Comparison of ENCODE assay signal across 21 cellular contexts in the genomic region with DNA sequence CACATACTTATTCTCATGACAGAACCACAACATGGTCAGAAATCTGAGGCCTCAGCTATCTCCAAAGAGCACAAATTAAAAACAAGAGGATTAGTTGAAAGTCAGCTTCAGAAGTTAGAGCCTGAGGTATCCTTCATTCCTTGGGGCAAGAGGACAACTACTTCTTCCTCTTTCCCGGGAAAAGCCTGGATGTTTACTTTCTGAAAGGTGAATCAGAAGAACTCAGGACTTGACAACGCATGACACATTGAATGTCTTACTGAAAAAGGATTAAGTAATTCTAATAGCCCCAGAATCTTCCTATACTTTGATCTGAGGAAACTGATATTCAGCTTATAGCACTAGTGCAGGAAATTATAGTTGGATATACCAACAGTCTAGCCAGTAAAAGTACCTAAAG.
A peak's percentile ranks its signal among the peaks of the same experiment; 100 is the strongest.
DNase-seq lines count a peak whose midpoint lies in the region; ATAC-seq and TF ChIP-seq lines count a peak whose summit lies in the region.
"Had no signal": no experiment of that assay in that cellular context is flagged by ENCODE, and none has a peak within 500 bp of the region (broad histone marks: within the 10 kb centered on the region; RNA-seq: fewer than 3 reads in every experiment).

No MANE protein-coding gene starts in this region.

- no peaks in the 10 kb centered on the region for H3K9me2 ChIP-seq in hepatocyte (replicated peaks; ENCODE audit: insufficient read depth)

- no peak overlapping the region for H3K4me3 Mint-ChIP-seq in activated naive CD4-positive, alpha-beta T cell treated with anti-CD3 and anti-CD28 coated beads for 36 hours
- H3K4me3 Mint-ChIP-seq: B cell, GM23338 had no signal

- H3K4me1 ChIP-seq in HAP-1 (peaks cover 57% of the 10 kb centered on the region), RWPE2 (ENCODE audit: insufficient read depth, poor library complexity, severe bottlenecking) (peaks cover 6% of the 10 kb centered on the region), hepatocyte (ENCODE audit: insufficient read depth) (peaks cover 16% of the 10 kb centered on the region), smooth muscle cell (ENCODE audit: low read depth) (peaks cover 15% of the 10 kb centered on the region)
- H3K4me1 ChIP-seq: A549 had no signal

- H2AFZ ChIP-seq in hepatocyte (peak overlapping the region; percentile 8), smooth muscle cell (ENCODE audit: low read depth) (peak overlapping the region; percentile 32)
- H2AFZ ChIP-seq: GM23338 had no signal

- no peaks in the 10 kb centered on the region for H3K36me3 Mint-ChIP-seq in activated naive CD4-positive, alpha-beta T cell treated with anti-CD3 and anti-CD28 coated beads for 36 hours (ENCODE audit: low read depth)

- ATAC-seq in RWPE2 (ENCODE audit: low read depth) = peak; percentile 46; the same call in 2 of the 3 replicates
- ATAC-seq: A549, GM23338, HCT116, SK-N-SH treated with all-trans-retinoic acid at 6 μM for 48 hours had no signal

- H3K4me1 Mint-ChIP-seq in activated naive CD4-positive, alpha-beta T cell treated with anti-CD3 and anti-CD28 coated beads for 36 hours (ENCODE audit: low read depth) = no peaks in the 10 kb centered on the region
- H3K4me1 Mint-ChIP-seq: B cell had no signal

- H3K79me2 ChIP-seq in hepatocyte (no peaks in the 10 kb centered on the region), smooth muscle cell (ENCODE audit: low read depth) (no peaks in the 10 kb centered on the region)

- CTCF ChIA-PET in activated naive CD4-positive, alpha-beta T cell treated with anti-CD3 and anti-CD28 coated beads for 36 hours (lab: Charles Lee) = no interaction called here

- no peak for DNase-seq in HAP-1 (ENCODE audit: low spot score in 2 of 2)
- DNase-seq in RWPE2 (ENCODE audit: low spot score) = no peak
- DNase-seq in hepatocyte (ENCODE audit: low spot score) = peak; percentile 15
- no peak for DNase-seq in smooth muscle cell (lab: John Stamatoyannopoulos, UW; ENCODE audit: unreplicated experiment)
- no peak for DNase-seq in activated naive CD4-positive, alpha-beta T cell treated with anti-CD3 and anti-CD28 coated beads for 36 hours
- DNase-seq in DMS79 treated with DMSO at 0.1 percent for 48 hours (lab: John Stamatoyannopoulos, UW) = no peak
- DNase-seq in activated CD8-positive, alpha-beta memory T cell treated with anti-CD3 and anti-CD28 coated beads, Interleukin-2, amount 50 U/mL, for 48 hours = no peak
- DNase-seq: DMS 273 treated with DMSO at 0.1 percent for 48 hours, DND-41, IMR-90, NCI-H1694 treated with DMSO at 0.1 percent for 48 hours, NCI-H446 treated with DMSO at 0.1 percent for 48 hours, NCI-H69, SIG-M5 had no signal

- H3K9ac ChIP-seq in smooth muscle cell (ENCODE audit: low read depth) = no peak overlapping the region
- H3K9ac ChIP-seq: KMS-11 had no signal

- H3K9me3 Mint-ChIP-seq in activated naive CD4-positive, alpha-beta T cell treated with anti-CD3 and anti-CD28 coated beads for 36 hours = no peaks in the 10 kb centered on the region

- H3K27ac Mint-ChIP-seq in activated naive CD4-positive, alpha-beta T cell treated with anti-CD3 and anti-CD28 coated beads for 36 hours = no peak overlapping the region
- H3K27ac Mint-ChIP-seq: B cell, GM23338 had no signal

- intact Hi-C loops in activated naive CD4-positive, alpha-beta T cell treated with anti-CD3 and anti-CD28 coated beads for 36 hours (cut with micrococcal nuclease) = no loop called here

- H3K4me2 ChIP-seq in hepatocyte = no peak overlapping the region
- H3K4me2 ChIP-seq in smooth muscle cell = no peak overlapping the region
- H3K4me2 ChIP-seq: A549, GM23338, KMS-11 had no signal

- H3K4me3 ChIP-seq in HAP-1 (peak overlapping the region; percentile 12; the same call in 1 of the 2 replicates), RWPE2 (ENCODE audit: severe bottlenecking) (no peak overlapping the region), hepatocyte (no peak overlapping the region), smooth muscle cell (no peak overlapping the region)
- H3K4me3 ChIP-seq: A549, GM23338 had no signal

- in situ Hi-C loops in HAP-1 (cut with MboI; ENCODE audit: low sequenced_read_pairs) = no loop called here

- 25% methylated on average over 2 of the region's 2 CpGs for WGBS in hepatocyte (ENCODE audit: low lambda C conversion rate, missing lambda C conversion rate)
- WGBS in smooth muscle cell (ENCODE audit: low lambda C conversion rate) = 40% methylated on average over 2 of the region's 2 CpGs

- H3K9me3 ChIP-seq in HAP-1 = peaks cover 5% of the 10 kb centered on the region; the same call in 1 of the 2 replicates
- H3K9me3 ChIP-seq in RWPE2 (ENCODE audit: severe bottlenecking) = no peaks in the 10 kb centered on the region
- no peaks in the 10 kb centered on the region for H3K9me3 ChIP-seq in hepatocyte (ENCODE audit: low read depth)
- no peaks in the 10 kb centered on the region for H3K9me3 ChIP-seq in smooth muscle cell (replicated peaks; ENCODE audit: low read depth)
- H3K9me3 ChIP-seq: A549 had no signal

- H4K20me1 ChIP-seq in hepatocyte (ENCODE audit: insufficient read depth, poor library complexity, severe bottlenecking) (no peaks in the 10 kb centered on the region), smooth muscle cell (ENCODE audit: low read depth) (no peaks in the 10 kb centered on the region)

- H3K27ac ChIP-seq in RWPE2 (ENCODE audit: poor library complexity, severe bottlenecking) (no peak overlapping the region), hepatocyte (peak overlapping the region; percentile 38), smooth muscle cell (ENCODE audit: low read depth) (no peak overlapping the region)
- H3K27ac ChIP-seq: A549, KMS-11, RWPE1 had no signal

- H3F3A ChIP-seq in smooth muscle cell (ENCODE audit: low read depth) = no peaks in the 10 kb centered on the region

- H3K27me3 ChIP-seq in HAP-1 (ENCODE audit: low read depth) (no peaks in the 10 kb centered on the region), RWPE2 (ENCODE audit: insufficient read depth, poor library complexity, severe bottlenecking) (no peaks in the 10 kb centered on the region), hepatocyte (no peaks in the 10 kb centered on the region), smooth muscle cell (ENCODE audit: low read depth) (no peaks in the 10 kb centered on the region)

- TF ChIP-seq CTCF in RWPE2 (IDR thresholded peaks at IDR 0.05; ENCODE audit: poor library complexity, severe bottlenecking) (no peak), hepatocyte (IDR thresholded peaks at IDR 0.05; ENCODE audit: poor library complexity) (no peak), smooth muscle cell (IDR thresholded peaks at IDR 0.05; ENCODE audit: borderline replicate concordance, insufficient read depth, poor library complexity, severe bottlenecking) (no peak)

- H3K36me3 ChIP-seq in HAP-1 (replicated peaks) (peaks cover 5% of the 10 kb centered on the region; the same call in 1 of the 2 replicates), RWPE2 (ENCODE audit: low read depth) (no peaks in the 10 kb centered on the region), hepatocyte (replicated peaks; ENCODE audit: insufficient read depth, low read depth) (no peaks in the 10 kb centered on the region), smooth muscle cell (ENCODE audit: low read depth) (no peaks in the 10 kb centered on the region)

- H3K27me3 Mint-ChIP-seq in activated naive CD4-positive, alpha-beta T cell treated with anti-CD3 and anti-CD28 coated beads for 36 hours (ENCODE audit: low read depth) = peaks cover 2% of the 10 kb centered on the region
